Comparison of ENCODE assay signal across 8 cellular contexts in genomic region chr9:99222416-99223280, GRCh38. TPM values are rescaled to one million over a fixed set of nuclear protein-coding genes. Genes with fewer than 3 reads are reported as not detected.
A peak's percentile ranks its signal among the peaks of the same experiment; 100 is the strongest.
DNase-seq lines count a peak whose midpoint lies in the region; ATAC-seq and TF ChIP-seq lines count a peak whose summit lies in the region.

No MANE protein-coding gene starts in this region.

- peaks cover 36% of the 10 kb centered on the region for H4K20me1 ChIP-seq in GM23338 (replicated peaks; ENCODE audit: insufficient read depth)
- peaks cover 45% of the 10 kb centered on the region for H4K20me1 ChIP-seq in neural progenitor cell (ENCODE audit: low read depth)

- H3K4me2 ChIP-seq in GM23338 (peak overlapping the region; percentile 98), neural progenitor cell (peak overlapping the region; percentile 93)

- H3F3A ChIP-seq in GM23338 (replicated peaks; ENCODE audit: low read depth) (no peaks in the 10 kb centered on the region), neural progenitor cell (ENCODE audit: low read depth) (no peaks in the 10 kb centered on the region)

- H3K36me3 ChIP-seq in GM23338 (ENCODE audit: insufficient read depth) (peaks cover 8% of the 10 kb centered on the region; the same call in 1 of the 2 replicates), neural progenitor cell (no peaks in the 10 kb centered on the region)

- no peaks in the 10 kb centered on the region for H3K9me3 ChIP-seq in neural progenitor cell (ENCODE audit: low read depth)

- H3K4me3 ChIP-seq in GM12864 (ENCODE audit: low read depth, low read length) (peak overlapping the region; percentile 86), GM23338 (peak overlapping the region; percentile 98), epithelial cell of proximal tubule (ENCODE audit: low read depth, low read length) (peak overlapping the region; percentile 84), neural progenitor cell (peak overlapping the region; percentile 96)

- peaks cover 84% of the 10 kb centered on the region for H3K79me2 ChIP-seq in GM23338 (replicated peaks; ENCODE audit: insufficient read depth)
- H3K79me2 ChIP-seq in neural progenitor cell (ENCODE audit: low read depth): peaks cover 77% of the 10 kb centered on the region

- H3K27ac ChIP-seq in GM23338 (ENCODE audit: low read depth) (peak overlapping the region; percentile 94), neural progenitor cell (peak overlapping the region; percentile 99)

- H2AFZ ChIP-seq in GM23338 (0 out of 2 replicates have a peak overlapping the region, but pooled peaks have one; percentile 34), neural progenitor cell (replicated peaks) (peak overlapping the region; percentile 93)

- H3K9me3 Mint-ChIP-seq in GM23338 (no peaks in the 10 kb centered on the region), neural progenitor cell (no peaks in the 10 kb centered on the region)

- H3K36me3 Mint-ChIP-seq in GM23338 (ENCODE audit: low read depth) (peaks cover 34% of the 10 kb centered on the region), neural progenitor cell (peaks cover 16% of the 10 kb centered on the region)

- H3K4me1 ChIP-seq in GM23338 (ENCODE audit: insufficient read depth): peaks cover 22% of the 10 kb centered on the region
- H3K4me1 ChIP-seq in neural progenitor cell: peaks cover 17% of the 10 kb centered on the region

- H3K27ac Mint-ChIP-seq in GM23338 (peak overlapping the region; percentile 100), neural progenitor cell (peak overlapping the region; percentile 100)

- peak overlapping the region; percentile 98 for H3K9ac ChIP-seq in neural progenitor cell

- H3K27me3 ChIP-seq in GM23338 (ENCODE audit: insufficient read depth) (no peaks in the 10 kb centered on the region), neural progenitor cell (no peaks in the 10 kb centered on the region)

- H3K9me2 ChIP-seq in GM23338 (ENCODE audit: insufficient read depth): no peaks in the 10 kb centered on the region

- peak overlapping the region; percentile 97 for H3K4me3 Mint-ChIP-seq in GM23338
- H3K4me3 Mint-ChIP-seq in neural progenitor cell: peak overlapping the region; percentile 99

- DNase-seq in GM12864 (ENCODE audit: low read depth) (no peak), GM23338 (ENCODE audit: low spot score) (peak; percentile 38), OCI-M1 (lab: John Stamatoyannopoulos, UW) (peak; percentile 54), epithelial cell of proximal tubule (ENCODE audit: low read depth) (no peak), neural progenitor cell (ENCODE audit: low spot score) (no peak), NCI-H774 (lab: John Stamatoyannopoulos, UW) (no peak), AG08396 (ENCODE audit: low spot score) (no peak), AG20443 (ENCODE audit: low spot score) (no peak)

- TF ChIP-seq CTCF in GM12864 (IDR thresholded peaks at IDR 0.05; ENCODE audit: low read depth, low read length, missing control alignments): peak; percentile 2
- TF ChIP-seq CTCF in GM23338 (conservative IDR thresholded peaks at IDR 0.05; ENCODE audit: low read depth in 2 of 2): no peak
- no peak for TF ChIP-seq CTCF in epithelial cell of proximal tubule (conservative IDR thresholded peaks at IDR 0.05; ENCODE audit: low read depth, low read length)
- no peak for TF ChIP-seq CTCF in neural progenitor cell (IDR thresholded peaks at IDR 0.05)

- peaks cover 3% of the 10 kb centered on the region for H3K27me3 Mint-ChIP-seq in GM23338 (ENCODE audit: insufficient read depth, low read depth, poor library complexity)
- H3K27me3 Mint-ChIP-seq in neural progenitor cell (ENCODE audit: insufficient read depth, low read depth): no peaks in the 10 kb centered on the region

- H3K4me1 Mint-ChIP-seq in GM23338 (peaks cover 19% of the 10 kb centered on the region), neural progenitor cell (peaks cover 27% of the 10 kb centered on the region)

- peak; percentile 53 for ATAC-seq in GM23338

TF ChIP-seq in GM23338, 12 proteins besides CTCF, POLR2A, EP300 and RAD21:
- TF ChIP-seq CREB1 (CRISPR knock-in tag; IDR thresholded peaks at IDR 0.05; ENCODE audit: low read depth) (0 out of 2 replicates have a peak, but pooled peaks have one; percentile 6), NANOG (IDR thresholded peaks at IDR 0.05; ENCODE audit: borderline replicate concordance) (no peak), POLR2AphosphoS5 (IDR thresholded peaks at IDR 0.05; ENCODE audit: low read depth) (no peak), ZNF331 (CRISPR knock-in tag; IDR thresholded peaks at IDR 0.05; ENCODE audit: low read depth) (no peak)
TF ChIP-seq in GM23338: peak in this region for 1.

RNA-seq across cellular contexts. Expression of gene SEC61B, which starts 0.6 kb away (rescaled TPM):
- total RNA-seq in GM23338 (2014; rRNA removed; shearing (Covaris generic)): 90.5 and 133 TPM in 2 replicates
- polyA plus RNA-seq in GM23338 (2016; fragmentation: Nextera tagmentation; extraction: Ambion mirVana): 602 and 623 TPM in 2 replicates
- total RNA-seq in epithelial cell of proximal tubule (123 and 170 TPM in 2 replicates), neural progenitor cell (ENCODE audit: low replicate concordance) (83.7 and 99.2 TPM in 2 replicates)

RNA-seq across cellular contexts. Expression of gene ALG2, which starts 0.9 kb away (rescaled TPM):
- total RNA-seq in GM23338 (2014; rRNA removed; shearing (Covaris generic)): 34.3 and 39.7 TPM in 2 replicates
- polyA plus RNA-seq in GM23338 (2016; fragmentation: Nextera tagmentation; extraction: Ambion mirVana): 28.8 and 31.5 TPM in 2 replicates
- total RNA-seq in epithelial cell of proximal tubule (30.3 and 39.1 TPM in 2 replicates), neural progenitor cell (ENCODE audit: low replicate concordance) (25.0 and 26.0 TPM in 2 replicates)

Comparison
In these comparisons a context has a peak if more than half of its experiments do, and no peak if none do; other contexts are left out.
1. DNase-seq: peak in GM23338 (single experiment) and OCI-M1 (single experiment); none in GM12864 (single experiment), epithelial cell of proximal tubule (single experiment), neural progenitor cell (single experiment), NCI-H774 (single experiment), AG08396 (single experiment) and AG20443 (single experiment).
2. Peak in every context shown above with its lines, with median percentiles within 50 percentile points of each other: H3K4me3 ChIP-seq.